ENCODE assay signal across 8 cellular contexts in genomic region chr11:65113361-65113756, GRCh38. TPM values are rescaled to one million over a fixed set of nuclear protein-coding genes. Genes with fewer than 3 reads are reported as not detected.
DNase-seq lines count a peak whose midpoint lies in the region; ATAC-seq and TF ChIP-seq lines count a peak whose summit lies in the region.

No MANE protein-coding gene starts in this region.

- H3K9ac ChIP-seq in skeletal muscle satellite cell (ENCODE audit: low read depth, low read length), result no peak overlapping the region

- peak overlapping the region; percentile 96 for H3K4me2 ChIP-seq in skeletal muscle satellite cell (ENCODE audit: low read length)

- H3K4me3 ChIP-seq in foreskin fibroblast (ENCODE audit: low read depth in 1 of 2, low read length in 2 of 2) (peak overlapping the region; percentile 52 to 71), skeletal muscle satellite cell (ENCODE audit: low read length) (no peak overlapping the region)

- TF ChIP-seq CTCF in foreskin fibroblast (IDR thresholded peaks at IDR 0.05; ENCODE audit: low read depth, low read length), result no peak

- DNase-seq in NCI-H2029 (lab: John Stamatoyannopoulos, UW) (peak; percentile 8), NCI-H2029 treated with DMSO at 0.1 percent for 48 hours (lab: John Stamatoyannopoulos, UW) (no peak), RKO (ENCODE audit: low spot score) (peak; percentile 56), foreskin fibroblast (peak in 1 of 2 donors; percentile 64), cerebellum (ENCODE audit: low spot score) (no peak)
- no peak for DNase-seq in stimulated activated CD4-positive, alpha-beta T cell treated with anti-CD3 and anti-CD28 coated beads, Interleukin-2, amount 100 ng/mL, for 48 hours

- no peaks in the 10 kb centered on the region for H3K27me3 ChIP-seq in skeletal muscle satellite cell (ENCODE audit: control insufficient read depth, insufficient read depth, low read length)

- no peak for ATAC-seq in HG03442 (IDR thresholded peaks at IDR 0.05; ENCODE audit: unreplicated experiment)

- H3K36me3 ChIP-seq in skeletal muscle satellite cell (ENCODE audit: insufficient read depth, low read length), result peaks cover 16% of the 10 kb centered on the region

- no peaks in the 10 kb centered on the region for H3K9me3 ChIP-seq in skeletal muscle satellite cell (replicated peaks; ENCODE audit: low read length)

- peaks cover 32% of the 10 kb centered on the region for H3K4me1 ChIP-seq in skeletal muscle satellite cell (ENCODE audit: control insufficient read depth, insufficient read depth, low read length)

RNA-seq across cellular contexts. Expression of gene TM7SF2, which starts 1.7 kb away (rescaled TPM):
- 5.7 and 6.6 TPM in 2 replicates for total RNA-seq in skeletal muscle satellite cell (2012; rRNA removed)
- 30.4 TPM for total RNA-seq in cerebellum

RNA-seq across cellular contexts. Expression of gene ZNHIT2, which starts 4.1 kb away (rescaled TPM):
- total RNA-seq in skeletal muscle satellite cell (2012; rRNA removed), result 17.7 and 18.3 TPM in 2 replicates
- total RNA-seq in cerebellum, result 3.6 TPM

RNA-seq across cellular contexts. Expression of gene FAU, which starts 8.6 kb away (rescaled TPM):
- total RNA-seq in skeletal muscle satellite cell (2012; rRNA removed), result 230 and 303 TPM in 2 replicates
- total RNA-seq in cerebellum, result 165 TPM

RNA-seq across cellular contexts. Expression of gene MRPL49, which starts 8.8 kb away (rescaled TPM):
- total RNA-seq in skeletal muscle satellite cell (2012; rRNA removed), result 27.5 and 35.7 TPM in 2 replicates
- 18.9 TPM for total RNA-seq in cerebellum

RNA-seq across cellular contexts. Expression of gene VPS51, which starts 17.3 kb away (rescaled TPM):
- 121 and 137 TPM in 2 replicates for total RNA-seq in skeletal muscle satellite cell (2012; rRNA removed)
- total RNA-seq in cerebellum, result 102 TPM

Comparison
In these comparisons a context has a peak if more than half of its experiments do, and no peak if none do; other contexts are left out.
1. DNase-seq: peak in NCI-H2029 (single experiment) and RKO (single experiment); none in NCI-H2029 treated with DMSO at 0.1 percent for 48 hours (single experiment), stimulated activated CD4-positive, alpha-beta T cell treated with anti-CD3 and anti-CD28 coated beads, Interleukin-2, amount 100 ng/mL, for 48 hours (0 of 2) and cerebellum (single experiment).